ENCODE assay signal across 10 cellular contexts in the genomic region with DNA sequence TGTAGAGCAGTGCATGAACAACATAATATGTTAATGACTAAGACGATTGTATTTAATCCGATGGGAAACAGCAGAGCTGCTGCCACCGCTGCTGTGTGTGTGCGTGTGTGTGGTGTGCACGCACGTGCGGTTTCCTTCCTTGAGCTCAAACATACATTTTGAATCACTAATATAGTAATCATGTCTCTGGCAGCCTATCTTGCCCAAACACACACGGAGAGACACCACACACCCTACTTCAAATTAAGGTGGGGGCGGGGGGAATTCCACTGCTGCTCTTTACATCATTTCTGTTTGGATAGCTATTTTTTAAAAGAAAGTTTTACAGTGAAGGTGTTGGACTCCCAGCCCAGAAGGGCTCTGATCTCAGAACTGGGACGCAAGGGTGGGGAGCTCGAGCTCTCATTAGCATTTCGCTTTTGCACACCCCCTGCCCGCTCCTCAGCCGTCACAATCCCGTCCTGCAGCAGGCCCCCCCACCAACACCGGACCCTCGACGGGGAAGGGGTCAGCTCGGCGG. TPM values are rescaled to one million over a fixed set of nuclear protein-coding genes. Genes with fewer than 3 reads are reported as not detected.
DNase-seq lines count a peak whose midpoint lies in the region; ATAC-seq, FAIRE-seq and TF ChIP-seq lines count a peak whose summit lies in the region.
"Had no signal": no experiment of that assay in that cellular context is flagged by ENCODE, and none has a peak within 500 bp of the region (broad histone marks: within the 10 kb centered on the region; RNA-seq: fewer than 3 reads in every experiment).

No MANE protein-coding gene starts in this region.

- intact Hi-C loops in kidney (cut with DNase I) (no loop called here), right lobe of liver (cut with DNase I) (no loop called here)

- H3K4me1 ChIP-seq in kidney (ENCODE audit: control insufficient read depth in 1 of 2, insufficient read depth in 1 of 2, low read depth in 1 of 2, low read length in 2 of 2) (peaks cover 6 to 20% of the 10 kb centered on the region in 2 donors), right lobe of liver (peaks cover 0 to 86% (median 26%) of the 10 kb centered on the region in 4 donors)

- FAIRE-seq in kidney (lab: Jason Lieb, UNC) = no peak

- peak in 3 of 5 experiments; percentile 17 to 67 (median 27) for DNase-seq in T-helper 2 cell
- peak; percentile 45 for DNase-seq in activated naive CD4-positive, alpha-beta T cell treated with Interleukin-2 at 50 U/mL for 16 hours
- peak; percentile 48 for DNase-seq in kidney
- DNase-seq in stimulated activated naive CD8-positive, alpha-beta T cell treated with anti-CD3 and anti-CD28 coated beads, Interleukin-15, amount 100 ng/mL, for 72 hours = peak; percentile 36 to 58
- no peak for DNase-seq in caudate nucleus (lab: John Stamatoyannopoulos, UW)
- no peak for DNase-seq in right lobe of liver
- no peak for DNase-seq in GM13977 (ENCODE audit: low spot score)
- DNase-seq: retina had no signal

- TF ChIP-seq CTCF in kidney (IDR thresholded peaks at IDR 0.05; ENCODE audit: borderline replicate concordance, extremely low read depth, insufficient read depth) = no peak
- no peak for TF ChIP-seq CTCF in right lobe of liver (IDR thresholded peaks at IDR 0.05)
- TF ChIP-seq CTCF in GM13977 (IDR thresholded peaks at IDR 0.05; ENCODE audit: extremely low read depth, insufficient read depth, missing control alignments) = no peak

- in situ Hi-C loops in GM13977 (cut with MboI; ENCODE audit: low pct_unique_long_range_greater_than_20kb, low sequenced_read_pairs, unreplicated experiment) = no loop called here

- H3K4me1 Mint-ChIP-seq in stimulated activated naive CD8-positive, alpha-beta T cell treated with anti-CD3 and anti-CD28 coated beads, Interleukin-15, amount 100 ng/mL, for 72 hours = peaks cover 26% of the 10 kb centered on the region

- H3K27ac Mint-ChIP-seq in stimulated activated naive CD8-positive, alpha-beta T cell treated with anti-CD3 and anti-CD28 coated beads, Interleukin-15, amount 100 ng/mL, for 72 hours = peak overlapping the region; percentile 5 to 89

- H3K9me3 Mint-ChIP-seq in stimulated activated naive CD8-positive, alpha-beta T cell treated with anti-CD3 and anti-CD28 coated beads, Interleukin-15, amount 100 ng/mL, for 72 hours = no peaks in the 10 kb centered on the region

- H3K27ac ChIP-seq in kidney (ENCODE audit: low read depth in 2 of 2, low read length in 2 of 2) = no peak overlapping the region
- H3K27ac ChIP-seq in caudate nucleus (ENCODE audit: low read depth, low read length) = no peak overlapping the region
- H3K27ac ChIP-seq in right lobe of liver = peak overlapping the region in 1 of 3 donors; percentile 86
- H3K27ac ChIP-seq: KMS-11 had no signal

- H3K4me3 ChIP-seq in kidney (ENCODE audit: low read length in 2 of 2) = no peak overlapping the region
- no peak overlapping the region for H3K4me3 ChIP-seq in right lobe of liver

- ATAC-seq in stimulated activated naive CD8-positive, alpha-beta T cell treated with anti-CD3 and anti-CD28 coated beads, Interleukin-15, amount 100 ng/mL, for 72 hours = peak; percentile 78
- ATAC-seq in right lobe of liver = no peak

- H3K9me3 ChIP-seq in kidney (ENCODE audit: control insufficient read depth in 1 of 2, low read length in 2 of 2) (no peaks in the 10 kb centered on the region), right lobe of liver (no peaks in the 10 kb centered on the region)

- H3K9ac ChIP-seq in kidney (ENCODE audit: low read length in 2 of 2) = no peak overlapping the region
- H3K9ac ChIP-seq: KMS-11 had no signal

- no peak for TF ChIP-seq POLR2A in right lobe of liver (IDR thresholded peaks at IDR 0.05)

- no peaks in the 10 kb centered on the region for H3K27me3 ChIP-seq in right lobe of liver

- H3K36me3 ChIP-seq in kidney (ENCODE audit: control insufficient read depth in 1 of 2, insufficient read depth in 2 of 2, low read length in 2 of 2) = no peaks in the 10 kb centered on the region
- H3K36me3 ChIP-seq in right lobe of liver = no peaks in the 10 kb centered on the region

- H3K4me3 Mint-ChIP-seq in stimulated activated naive CD8-positive, alpha-beta T cell treated with anti-CD3 and anti-CD28 coated beads, Interleukin-15, amount 100 ng/mL, for 72 hours = peak overlapping the region; percentile 68 to 71

- H3K27me3 Mint-ChIP-seq in stimulated activated naive CD8-positive, alpha-beta T cell treated with anti-CD3 and anti-CD28 coated beads, Interleukin-15, amount 100 ng/mL, for 72 hours = peaks cover 23% of the 10 kb centered on the region

- 31% methylated on average over 11 of the region's 20 CpGs for WGBS in right lobe of liver (ENCODE audit: insufficient coverage, low coverage, low lambda C conversion rate, missing lambda C conversion rate)

RNA-seq across cellular contexts. Expression of a gene that starts 0.6 kb away (rescaled TPM):
- total RNA-seq in kidney (13.1 TPM), right lobe of liver (1 to 10 TPM; 1.1 to 4.5 (median 1.6) TPM)
- polyA plus RNA-seq in kidney (ENCODE audit: insufficient read depth, low read depth, low replicate concordance) = 6.8 TPM
- total RNA-seq: fibroblast of villous mesenchyme had no signal

RNA-seq across cellular contexts. Expression of a gene that starts 33.9 kb away (rescaled TPM):
- 0.63 TPM for total RNA-seq in kidney
- polyA plus RNA-seq in kidney (ENCODE audit: insufficient read depth, low read depth, low replicate concordance) = not detected
- total RNA-seq in right lobe of liver = under 1 TPM in 1 of 6 experiments, not detected in 5; 0.20 TPM
- total RNA-seq: fibroblast of villous mesenchyme had no signal

Comparison
In these comparisons a context has a peak if more than half of its experiments do, and no peak if none do; other contexts are left out.
1. DNase-seq: peak in T-helper 2 cell (3 of 5), activated naive CD4-positive, alpha-beta T cell treated with Interleukin-2 at 50 U/mL for 16 hours (single experiment), kidney (single experiment) and stimulated activated naive CD8-positive, alpha-beta T cell treated with anti-CD3 and anti-CD28 coated beads, Interleukin-15, amount 100 ng/mL, for 72 hours (2 of 2); none in caudate nucleus (0 of 61), right lobe of liver (0 of 3) and GM13977 (single experiment).